ENCODE assay signal across 1 cellular context in genomic region chr19:39412100-39412866, GRCh38.
TF ChIP-seq lines count a peak whose summit lies in the region.

Gene PLEKHG2 (plus strand): TSS chr19:39412669. CDS start chr19:39414087, 1,418 bp downstream.

TF ChIP-seq in HepG2, 621 proteins besides CTCF, POLR2A, EP300 and RAD21 (continued from another document and continues in another):
- no peak; the same call in 1 of the 2 replicates for TF ChIP-seq ZNF552 (CRISPR knock-in tag; IDR thresholded peaks at IDR 0.05; ENCODE audit: borderline replicate concordance)
- peak; percentile 76; the same call in 1 of the 2 replicates for TF ChIP-seq CHD4 (IDR thresholded peaks at IDR 0.05; ENCODE audit: borderline replicate concordance, low read length)
- peak; percentile 46 for TF ChIP-seq SP5 (CRISPR knock-in tag; IDR thresholded peaks at IDR 0.05; ENCODE audit: borderline replicate concordance, low read depth)
- TF ChIP-seq, protein P1, sequence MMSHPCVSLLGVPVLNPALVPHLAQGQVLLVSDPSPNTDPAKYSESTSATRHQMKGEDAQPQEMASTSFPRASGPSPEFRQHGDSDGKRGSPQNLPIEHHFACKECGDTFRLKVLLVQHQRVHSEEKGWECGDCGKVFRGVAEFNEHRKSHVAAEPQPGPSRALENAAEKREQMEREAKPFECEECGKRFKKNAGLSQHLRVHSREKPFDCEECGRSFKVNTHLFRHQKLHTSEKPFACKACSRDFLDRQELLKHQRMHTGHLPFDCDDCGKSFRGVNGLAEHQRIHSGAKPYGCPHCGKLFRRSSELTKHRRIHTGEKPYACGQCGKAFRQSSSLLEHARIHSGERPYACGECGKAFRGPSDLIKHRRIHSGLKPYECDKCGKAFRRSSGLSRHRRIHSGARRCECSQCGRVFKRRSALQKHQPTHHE (CRISPR knock-in tag; IDR thresholded peaks at IDR 0.05; ENCODE audit: borderline replicate concordance), result no peak
- 0 out of 2 replicates have a peak, but pooled peaks have one; percentile 30 for TF ChIP-seq HNF1B (CRISPR knock-in tag; IDR thresholded peaks at IDR 0.05)
- no peak; the same call in 1 of the 2 replicates for TF ChIP-seq RNF219 (CRISPR knock-in tag; IDR thresholded peaks at IDR 0.05)
- TF ChIP-seq ZSCAN9 (CRISPR knock-in tag; IDR thresholded peaks at IDR 0.05; ENCODE audit: borderline replicate concordance), result no peak; the same call in 1 of the 2 replicates
- no peak for TF ChIP-seq NPAS2 (CRISPR knock-in tag; IDR thresholded peaks at IDR 0.05; ENCODE audit: borderline replicate concordance)
- TF ChIP-seq AHR (CRISPR knock-in tag; IDR thresholded peaks at IDR 0.05), result peak; percentile 36
- TF ChIP-seq, protein P2, sequence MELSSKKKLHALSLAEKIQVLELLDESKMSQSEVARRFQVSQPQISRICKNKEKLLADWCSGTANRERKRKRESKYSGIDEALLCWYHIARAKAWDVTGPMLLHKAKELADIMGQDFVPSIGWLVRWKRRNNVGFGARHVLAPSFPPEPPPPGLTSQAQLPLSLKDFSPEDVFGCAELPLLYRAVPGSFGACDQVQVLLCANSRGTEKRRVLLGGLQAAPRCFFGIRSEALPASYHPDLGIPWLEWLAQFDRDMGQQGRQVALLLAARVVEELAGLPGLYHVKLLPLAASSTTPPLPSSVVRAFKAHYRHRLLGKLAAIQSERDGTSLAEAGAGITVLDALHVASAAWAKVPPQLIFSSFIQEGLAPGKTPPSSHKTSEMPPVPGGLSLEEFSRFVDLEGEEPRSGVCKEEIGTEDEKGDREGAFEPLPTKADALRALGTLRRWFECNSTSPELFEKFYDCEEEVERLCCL (CRISPR knock-in tag; IDR thresholded peaks at IDR 0.05; ENCODE audit: borderline replicate concordance), result peak; percentile 54; the same call in 1 of the 2 replicates
- no peak for TF ChIP-seq RARG (CRISPR knock-in tag; IDR thresholded peaks at IDR 0.05; ENCODE audit: low read depth)
- TF ChIP-seq MYNN (CRISPR knock-in tag; IDR thresholded peaks at IDR 0.05; ENCODE audit: low read depth), result no peak
- TF ChIP-seq ZNF672 (CRISPR knock-in tag; IDR thresholded peaks at IDR 0.05), result no peak
- peak; percentile 92 for TF ChIP-seq GABPB1 (CRISPR knock-in tag; IDR thresholded peaks at IDR 0.05)
- no peak for TF ChIP-seq THYN1 (CRISPR knock-in tag; IDR thresholded peaks at IDR 0.05; ENCODE audit: borderline replicate concordance, low read depth)
- no peak for TF ChIP-seq ZNF329 (CRISPR knock-in tag; IDR thresholded peaks at IDR 0.05; ENCODE audit: low read depth)
- 0 out of 2 replicates have a peak, but pooled peaks have one; percentile 38 for TF ChIP-seq ARHGAP35 (CRISPR knock-in tag; IDR thresholded peaks at IDR 0.05; ENCODE audit: borderline replicate concordance)
- TF ChIP-seq, protein P3, sequence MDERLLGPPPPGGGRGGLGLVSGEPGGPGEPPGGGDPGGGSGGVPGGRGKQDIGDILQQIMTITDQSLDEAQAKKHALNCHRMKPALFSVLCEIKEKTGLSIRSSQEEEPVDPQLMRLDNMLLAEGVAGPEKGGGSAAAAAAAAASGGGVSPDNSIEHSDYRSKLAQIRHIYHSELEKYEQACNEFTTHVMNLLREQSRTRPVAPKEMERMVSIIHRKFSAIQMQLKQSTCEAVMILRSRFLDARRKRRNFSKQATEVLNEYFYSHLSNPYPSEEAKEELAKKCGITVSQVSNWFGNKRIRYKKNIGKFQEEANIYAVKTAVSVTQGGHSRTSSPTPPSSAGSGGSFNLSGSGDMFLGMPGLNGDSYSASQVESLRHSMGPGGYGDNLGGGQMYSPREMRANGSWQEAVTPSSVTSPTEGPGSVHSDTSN (CRISPR knock-in tag; IDR thresholded peaks at IDR 0.05), result no peak
- TF ChIP-seq, protein P4, sequence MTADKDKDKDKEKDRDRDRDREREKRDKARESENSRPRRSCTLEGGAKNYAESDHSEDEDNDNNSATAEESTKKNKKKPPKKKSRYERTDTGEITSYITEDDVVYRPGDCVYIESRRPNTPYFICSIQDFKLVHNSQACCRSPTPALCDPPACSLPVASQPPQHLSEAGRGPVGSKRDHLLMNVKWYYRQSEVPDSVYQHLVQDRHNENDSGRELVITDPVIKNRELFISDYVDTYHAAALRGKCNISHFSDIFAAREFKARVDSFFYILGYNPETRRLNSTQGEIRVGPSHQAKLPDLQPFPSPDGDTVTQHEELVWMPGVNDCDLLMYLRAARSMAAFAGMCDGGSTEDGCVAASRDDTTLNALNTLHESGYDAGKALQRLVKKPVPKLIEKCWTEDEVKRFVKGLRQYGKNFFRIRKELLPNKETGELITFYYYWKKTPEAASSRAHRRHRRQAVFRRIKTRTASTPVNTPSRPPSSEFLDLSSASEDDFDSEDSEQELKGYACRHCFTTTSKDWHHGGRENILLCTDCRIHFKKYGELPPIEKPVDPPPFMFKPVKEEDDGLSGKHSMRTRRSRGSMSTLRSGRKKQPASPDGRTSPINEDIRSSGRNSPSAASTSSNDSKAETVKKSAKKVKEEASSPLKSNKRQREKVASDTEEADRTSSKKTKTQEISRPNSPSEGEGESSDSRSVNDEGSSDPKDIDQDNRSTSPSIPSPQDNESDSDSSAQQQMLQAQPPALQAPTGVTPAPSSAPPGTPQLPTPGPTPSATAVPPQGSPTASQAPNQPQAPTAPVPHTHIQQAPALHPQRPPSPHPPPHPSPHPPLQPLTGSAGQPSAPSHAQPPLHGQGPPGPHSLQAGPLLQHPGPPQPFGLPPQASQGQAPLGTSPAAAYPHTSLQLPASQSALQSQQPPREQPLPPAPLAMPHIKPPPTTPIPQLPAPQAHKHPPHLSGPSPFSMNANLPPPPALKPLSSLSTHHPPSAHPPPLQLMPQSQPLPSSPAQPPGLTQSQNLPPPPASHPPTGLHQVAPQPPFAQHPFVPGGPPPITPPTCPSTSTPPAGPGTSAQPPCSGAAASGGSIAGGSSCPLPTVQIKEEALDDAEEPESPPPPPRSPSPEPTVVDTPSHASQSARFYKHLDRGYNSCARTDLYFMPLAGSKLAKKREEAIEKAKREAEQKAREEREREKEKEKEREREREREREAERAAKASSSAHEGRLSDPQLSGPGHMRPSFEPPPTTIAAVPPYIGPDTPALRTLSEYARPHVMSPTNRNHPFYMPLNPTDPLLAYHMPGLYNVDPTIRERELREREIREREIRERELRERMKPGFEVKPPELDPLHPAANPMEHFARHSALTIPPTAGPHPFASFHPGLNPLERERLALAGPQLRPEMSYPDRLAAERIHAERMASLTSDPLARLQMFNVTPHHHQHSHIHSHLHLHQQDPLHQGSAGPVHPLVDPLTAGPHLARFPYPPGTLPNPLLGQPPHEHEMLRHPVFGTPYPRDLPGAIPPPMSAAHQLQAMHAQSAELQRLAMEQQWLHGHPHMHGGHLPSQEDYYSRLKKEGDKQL (CRISPR knock-in tag; IDR thresholded peaks at IDR 0.05; ENCODE audit: low read depth), result no peak; the same call in 1 of the 2 replicates
- TF ChIP-seq ZNF784 (CRISPR knock-in tag; IDR thresholded peaks at IDR 0.05; ENCODE audit: borderline replicate concordance), result peak; percentile 44; the same call in 1 of the 2 replicates
- no peak for TF ChIP-seq RFX1 (IDR thresholded peaks at IDR 0.05)
- TF ChIP-seq ZNF317 (CRISPR knock-in tag; IDR thresholded peaks at IDR 0.05), result peak; percentile 18; the same call in 1 of the 2 replicates
- no peak for TF ChIP-seq ZFYVE20 (CRISPR knock-in tag; IDR thresholded peaks at IDR 0.05; ENCODE audit: borderline replicate concordance, low read depth)
- TF ChIP-seq ZZZ3 (CRISPR knock-in tag; IDR thresholded peaks at IDR 0.05; ENCODE audit: borderline replicate concordance), result no peak
- no peak for TF ChIP-seq ZBTB39 (CRISPR knock-in tag; IDR thresholded peaks at IDR 0.05)
- 0 out of 2 replicates have a peak, but pooled peaks have one; percentile 50 for TF ChIP-seq ZNF558 (CRISPR knock-in tag; IDR thresholded peaks at IDR 0.05; ENCODE audit: borderline replicate concordance)
- peak; percentile 87 for TF ChIP-seq ZBTB7B (CRISPR knock-in tag; IDR thresholded peaks at IDR 0.05)
- TF ChIP-seq BATF2 (CRISPR knock-in tag; IDR thresholded peaks at IDR 0.05), result no peak
- TF ChIP-seq REXO4 (CRISPR knock-in tag; IDR thresholded peaks at IDR 0.05; ENCODE audit: borderline replicate concordance), result no peak
- TF ChIP-seq ZNF674 (CRISPR knock-in tag; IDR thresholded peaks at IDR 0.05; ENCODE audit: low read depth), result no peak
- no peak for TF ChIP-seq ZNF549 (CRISPR knock-in tag; IDR thresholded peaks at IDR 0.05)
- peak; percentile 18; the same call in 1 of the 2 replicates for TF ChIP-seq ZNF263 (CRISPR knock-in tag; IDR thresholded peaks at IDR 0.05)
- TF ChIP-seq, protein P5, sequence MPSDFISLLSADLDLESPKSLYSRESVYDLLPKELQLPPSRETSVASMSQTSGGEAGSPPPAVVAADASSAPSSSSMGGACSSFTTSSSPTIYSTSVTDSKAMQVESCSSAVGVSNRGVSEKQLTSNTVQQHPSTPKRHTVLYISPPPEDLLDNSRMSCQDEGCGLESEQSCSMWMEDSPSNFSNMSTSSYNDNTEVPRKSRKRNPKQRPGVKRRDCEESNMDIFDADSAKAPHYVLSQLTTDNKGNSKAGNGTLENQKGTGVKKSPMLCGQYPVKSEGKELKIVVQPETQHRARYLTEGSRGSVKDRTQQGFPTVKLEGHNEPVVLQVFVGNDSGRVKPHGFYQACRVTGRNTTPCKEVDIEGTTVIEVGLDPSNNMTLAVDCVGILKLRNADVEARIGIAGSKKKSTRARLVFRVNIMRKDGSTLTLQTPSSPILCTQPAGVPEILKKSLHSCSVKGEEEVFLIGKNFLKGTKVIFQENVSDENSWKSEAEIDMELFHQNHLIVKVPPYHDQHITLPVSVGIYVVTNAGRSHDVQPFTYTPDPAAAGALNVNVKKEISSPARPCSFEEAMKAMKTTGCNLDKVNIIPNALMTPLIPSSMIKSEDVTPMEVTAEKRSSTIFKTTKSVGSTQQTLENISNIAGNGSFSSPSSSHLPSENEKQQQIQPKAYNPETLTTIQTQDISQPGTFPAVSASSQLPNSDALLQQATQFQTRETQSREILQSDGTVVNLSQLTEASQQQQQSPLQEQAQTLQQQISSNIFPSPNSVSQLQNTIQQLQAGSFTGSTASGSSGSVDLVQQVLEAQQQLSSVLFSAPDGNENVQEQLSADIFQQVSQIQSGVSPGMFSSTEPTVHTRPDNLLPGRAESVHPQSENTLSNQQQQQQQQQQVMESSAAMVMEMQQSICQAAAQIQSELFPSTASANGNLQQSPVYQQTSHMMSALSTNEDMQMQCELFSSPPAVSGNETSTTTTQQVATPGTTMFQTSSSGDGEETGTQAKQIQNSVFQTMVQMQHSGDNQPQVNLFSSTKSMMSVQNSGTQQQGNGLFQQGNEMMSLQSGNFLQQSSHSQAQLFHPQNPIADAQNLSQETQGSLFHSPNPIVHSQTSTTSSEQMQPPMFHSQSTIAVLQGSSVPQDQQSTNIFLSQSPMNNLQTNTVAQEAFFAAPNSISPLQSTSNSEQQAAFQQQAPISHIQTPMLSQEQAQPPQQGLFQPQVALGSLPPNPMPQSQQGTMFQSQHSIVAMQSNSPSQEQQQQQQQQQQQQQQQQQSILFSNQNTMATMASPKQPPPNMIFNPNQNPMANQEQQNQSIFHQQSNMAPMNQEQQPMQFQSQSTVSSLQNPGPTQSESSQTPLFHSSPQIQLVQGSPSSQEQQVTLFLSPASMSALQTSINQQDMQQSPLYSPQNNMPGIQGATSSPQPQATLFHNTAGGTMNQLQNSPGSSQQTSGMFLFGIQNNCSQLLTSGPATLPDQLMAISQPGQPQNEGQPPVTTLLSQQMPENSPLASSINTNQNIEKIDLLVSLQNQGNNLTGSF (CRISPR knock-in tag; IDR thresholded peaks at IDR 0.05), result no peak
- TF ChIP-seq SNRNP70 (IDR thresholded peaks at IDR 0.05; ENCODE audit: low read depth, low read length), result no peak
- TF ChIP-seq CCDC6 (CRISPR knock-in tag; IDR thresholded peaks at IDR 0.05), result no peak; the same call in 1 of the 2 replicates
